ENCODE assay signal across 23 cellular contexts in the genomic region with DNA sequence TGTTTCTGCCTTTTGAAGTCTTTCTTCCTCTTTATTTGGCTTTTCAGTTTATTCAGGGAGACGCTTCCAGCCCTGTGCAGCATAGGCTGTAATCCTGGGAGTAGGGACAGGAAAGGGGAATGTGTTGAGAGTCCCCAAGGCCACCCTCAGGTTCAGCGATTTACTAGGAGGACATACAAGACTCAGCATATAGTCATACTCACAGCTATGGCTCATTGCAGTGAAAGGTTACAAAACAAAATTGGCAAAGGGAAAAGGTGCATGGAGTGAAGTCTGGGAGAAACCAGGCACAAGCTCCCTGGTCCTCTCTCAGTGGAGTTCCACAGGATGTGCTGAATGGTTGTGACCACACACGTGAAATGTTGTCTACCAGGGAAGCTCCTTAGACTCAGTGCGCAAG.
"Had no signal": no experiment of that assay in that cellular context is flagged by ENCODE, and none has a peak within 500 bp of the region (broad histone marks: within the 10 kb centered on the region; RNA-seq: fewer than 3 reads in every experiment).

No MANE protein-coding gene starts in this region.

- H3K27ac ChIP-seq: body of pancreas, colonic mucosa, lower lobe of right lung, pancreas, prostate gland, stomach, suprapubic skin had no signal

- H3K27me3 ChIP-seq: body of pancreas, colonic mucosa had no signal

- H3K9me3 ChIP-seq: body of pancreas, colonic mucosa, lower lobe of right lung, pancreas, prostate gland, stomach, suprapubic skin, tibial nerve had no signal

- H3K4me1 ChIP-seq: colonic mucosa, prostate gland had no signal

- FAIRE-seq: pancreas had no signal

- DNase-seq: activated CD4-positive, alpha-beta memory T cell treated with anti-CD3 and anti-CD28 coated beads for 36 hours; activated CD4-positive, alpha-beta T cell treated with anti-CD3 and anti-CD28 coated beads, Interleukin-2, amount 10 ng/mL, durations not matched to agents 24 days and 14 days; activated CD4-positive, CD25-positive, alpha-beta regulatory T cell treated with anti-CD3 and anti-CD28 coated beads, Interleukin-2, amount 50 U/mL, for 72 hours; activated naive CD4-positive, alpha-beta T cell; activated T-cell treated with anti-CD3 and anti-CD28 coated beads, Interleukin-2, amount 50 U/mL, for 48 hours; aorta; cerebellar nuclear complex; colonic mucosa; effector memory CD8-positive, alpha-beta T cell; kidney glomerular epithelial cell; lower lobe of right lung; mesenchymal stem cell; naive thymus-derived CD8-positive, alpha-beta T cell; pancreas; stimulated activated CD4-positive, alpha-beta T cell treated with anti-CD3 and anti-CD28 coated beads, Interleukin-15, amount 100 ng/mL, for 24 hours; stimulated activated CD4-positive, alpha-beta T cell treated with anti-CD3 and anti-CD28 coated beads, Interleukin-2, amount 100 ng/mL, for 24 hours; stimulated activated naive B cell treated with anti-CD40 and anti-IgM and Interleukin-4, amounts not matched to agents 10 μg/mL and 1 μg/mL and 100 μg/mL, for 72 hours; stomach; T-helper 9 cell had no signal

- H3K36me3 ChIP-seq: colonic mucosa, lower lobe of right lung, pancreas, prostate gland, stomach, suprapubic skin, tibial nerve had no signal

- H3K4me3 ChIP-seq: body of pancreas, colonic mucosa, lower lobe of right lung, pancreas, prostate gland, stomach, suprapubic skin, tibial nerve had no signal
